Comparison of ENCODE assay signal across 9 cellular contexts in genomic region chr9:131630206-131630831, GRCh38.
DNase-seq lines count a peak whose midpoint lies in the region; ATAC-seq, FAIRE-seq and TF ChIP-seq lines count a peak whose summit lies in the region.
"Had no signal": no experiment of that assay in that cellular context is flagged by ENCODE, and none has a peak within 500 bp of the region (broad histone marks: within the 10 kb centered on the region; RNA-seq: fewer than 3 reads in every experiment).

No MANE protein-coding gene starts in this region.

- H3K27ac Mint-ChIP-seq in progenitor cell of endocrine pancreas = no peak overlapping the region

- FAIRE-seq in GM12892 (lab: Jason Lieb, UNC) = peak; percentile 86

- peak; percentile 71 for TF ChIP-seq POLR2A in GM12892 (IDR thresholded peaks at IDR 0.05; ENCODE audit: low read depth, low read length)

- no peak overlapping the region for H3K4me3 Mint-ChIP-seq in progenitor cell of endocrine pancreas (ENCODE audit: low read depth)
- H3K4me3 Mint-ChIP-seq: naive thymus-derived CD8-positive, alpha-beta T cell had no signal

- ATAC-seq in GM21576 (IDR thresholded peaks at IDR 0.05; ENCODE audit: unreplicated experiment) = peak; percentile 45
- ATAC-seq: naive thymus-derived CD8-positive, alpha-beta T cell had no signal

- no peaks in the 10 kb centered on the region for H3K27me3 Mint-ChIP-seq in progenitor cell of endocrine pancreas
- H3K27me3 Mint-ChIP-seq: naive thymus-derived CD8-positive, alpha-beta T cell had no signal

- no peak for TF ChIP-seq CTCF in progenitor cell of endocrine pancreas (IDR thresholded peaks at IDR 0.05; ENCODE audit: unreplicated experiment)

- peaks cover 17% of the 10 kb centered on the region for H3K4me1 Mint-ChIP-seq in progenitor cell of endocrine pancreas (ENCODE audit: low read depth)

- peak; percentile 39 for DNase-seq in GM12892 (ENCODE audit: insufficient read length)
- peak; percentile 35 to 51 for DNase-seq in activated CD4-positive, alpha-beta T cell treated with anti-CD3 and anti-CD28 coated beads, Interleukin-2, amount 50 U/mL, for 48 hours
- DNase-seq in pons (ENCODE audit: low spot score) = peak; percentile 68
- no peak for DNase-seq in DMS53 treated with DMSO at 0.1 percent for 48 hours (lab: John Stamatoyannopoulos, UW; ENCODE audit: unreplicated experiment)
- DNase-seq in activated gamma-delta T cell treated with Interleukin-2 at 50 U/mL for 16 hours = no peak
- no peak for DNase-seq in progenitor cell of endocrine pancreas (ENCODE audit: low spot score, unreplicated experiment)
- DNase-seq: naive thymus-derived CD8-positive, alpha-beta T cell; NK-92 treated with Interleukin-12 subunit alpha and Interleukin-12 subunit beta, amount 100 ng/mL, for 24 hours had no signal

- H3K9me3 Mint-ChIP-seq in progenitor cell of endocrine pancreas (ENCODE audit: low read depth) = no peaks in the 10 kb centered on the region
- H3K9me3 Mint-ChIP-seq: naive thymus-derived CD8-positive, alpha-beta T cell had no signal

- peaks cover 18% of the 10 kb centered on the region for H3K36me3 Mint-ChIP-seq in progenitor cell of endocrine pancreas (ENCODE audit: insufficient read depth)

Comparison
In these comparisons a context has a peak if more than half of its experiments do, and no peak if none do; other contexts are left out.
1. DNase-seq: peak in GM12892 (single experiment), activated CD4-positive, alpha-beta T cell treated with anti-CD3 and anti-CD28 coated beads, Interleukin-2, amount 50 U/mL, for 48 hours (2 of 2) and pons (single experiment); none in DMS53 treated with DMSO at 0.1 percent for 48 hours (single experiment), activated gamma-delta T cell treated with Interleukin-2 at 50 U/mL for 16 hours (single experiment) and progenitor cell of endocrine pancreas (single experiment).